In the genomic region with DNA sequence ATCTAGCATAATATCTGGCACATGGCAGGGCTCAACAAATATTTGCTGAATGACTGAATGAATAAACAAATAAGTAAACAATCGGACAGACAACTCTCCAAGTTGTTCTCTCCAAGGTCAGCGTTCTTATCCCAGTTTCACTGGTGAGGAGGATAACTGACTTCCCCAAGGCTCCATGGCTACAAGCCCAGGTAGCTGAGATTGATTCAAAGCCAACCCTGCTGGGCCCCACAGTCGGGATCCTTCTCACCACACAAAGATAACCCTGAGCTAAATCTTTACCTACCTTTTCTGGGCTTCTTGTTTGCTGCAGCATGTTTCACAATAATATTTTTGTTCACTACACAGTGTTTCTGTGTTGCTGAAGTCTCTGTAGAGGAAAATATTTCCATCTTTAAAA, we compare ENCODE assay signal across 22 cellular contexts. TPM values are rescaled to one million over a fixed set of nuclear protein-coding genes. Genes with fewer than 3 reads are reported as not detected.
DNase-seq lines count a peak whose midpoint lies in the region; ATAC-seq, FAIRE-seq and TF ChIP-seq lines count a peak whose summit lies in the region.
"Had no signal": no experiment of that assay in that cellular context is flagged by ENCODE, and none has a peak within 500 bp of the region (broad histone marks: within the 10 kb centered on the region; RNA-seq: fewer than 3 reads in every experiment).

No MANE protein-coding gene starts in this region.

- DNase-seq in GM23338 (ENCODE audit: low spot score) (no peak), amniotic epithelial cell (ENCODE audit: low read depth) (peak; percentile 10), left ventricle myocardium superior (peak; percentile 36), NCI-H226 (no peak), PC-9 (no peak), HTR-8/SVneo (ENCODE audit: insufficient read length, low spot score) (no peak)
- DNase-seq: CD4-positive, CD25-positive, alpha-beta regulatory T cell; COR-L47; DND-41; GOT3; Karpas-422; MG63; NCI-H1417 treated with DMSO at 0.1 percent for 48 hours; NCI-H187; NCI-H2107; NCI-H510A; SJCRH30 had no signal

- H3K36me3 ChIP-seq in GM23338 (ENCODE audit: insufficient read depth) (peaks cover 18% of the 10 kb centered on the region), PC-9 (ENCODE audit: low read depth) (no peaks in the 10 kb centered on the region)

- POLR2A ChIA-PET in PC-9 (lab: Charles Lee; ENCODE audit: unreplicated experiment): no interaction called here

- peaks cover 72% of the 10 kb centered on the region for H3K36me3 Mint-ChIP-seq in GM23338 (ENCODE audit: low read depth)

- H3F3A ChIP-seq in GM23338 (replicated peaks; ENCODE audit: low read depth) (no peaks in the 10 kb centered on the region), PC-9 (ENCODE audit: insufficient read depth, low read depth) (no peaks in the 10 kb centered on the region)

- ATAC-seq in GM23338: peak; percentile 23; the same call in 1 of the 3 replicates
- peak; percentile 57 for ATAC-seq in left ventricle myocardium superior
- ATAC-seq: HCT116, Panc1 had no signal

- no peak for TF ChIP-seq CTCF in 22Rv1 (IDR thresholded peaks at IDR 0.05)
- TF ChIP-seq CTCF in GM23338 (conservative IDR thresholded peaks at IDR 0.05; ENCODE audit: low read depth in 2 of 2): no peak
- no peak for TF ChIP-seq CTCF in PC-9 (conservative IDR thresholded peaks at IDR 0.05)

- H3K27ac Mint-ChIP-seq in GM23338: no peak overlapping the region
- H3K27ac Mint-ChIP-seq: CD4-positive, CD25-positive, alpha-beta regulatory T cell had no signal

- intact Hi-C loops in left ventricle myocardium superior (cut with micrococcal nuclease) (no loop called here), PC-9 (cut with micrococcal nuclease; ENCODE audit: unreplicated experiment) (no loop called here)

- H3K9me2 ChIP-seq in GM23338 (ENCODE audit: insufficient read depth) (no peaks in the 10 kb centered on the region), PC-9 (ENCODE audit: insufficient read depth) (no peaks in the 10 kb centered on the region)

- no peak overlapping the region for H3K4me3 Mint-ChIP-seq in GM23338
- H3K4me3 Mint-ChIP-seq: CD4-positive, CD25-positive, alpha-beta regulatory T cell had no signal

- H3K9me3 Mint-ChIP-seq in GM23338: no peaks in the 10 kb centered on the region

- FAIRE-seq in HTR-8/SVneo (lab: Jason Lieb, UNC): no peak
- FAIRE-seq: GM12891, GM18507 had no signal

- H3K79me2 ChIP-seq in GM23338 (replicated peaks; ENCODE audit: insufficient read depth): no peaks in the 10 kb centered on the region; the same call in 1 of the 2 replicates
- no peaks in the 10 kb centered on the region for H3K79me2 ChIP-seq in PC-9 (ENCODE audit: low read depth)

- CTCF ChIA-PET in PC-9 (lab: Charles Lee): no interaction called here

- H3K4me2 ChIP-seq in GM23338: no peak overlapping the region
- H3K4me2 ChIP-seq in PC-9: no peak overlapping the region

- H3K27me3 ChIP-seq in GM23338 (ENCODE audit: insufficient read depth) (no peaks in the 10 kb centered on the region), PC-9 (ENCODE audit: insufficient read depth, low read depth) (no peaks in the 10 kb centered on the region)
- H3K27me3 ChIP-seq: MG63, SJCRH30 had no signal

- no peaks in the 10 kb centered on the region for H3K4me1 ChIP-seq in GM23338 (ENCODE audit: insufficient read depth)
- no peaks in the 10 kb centered on the region for H3K4me1 ChIP-seq in PC-9 (replicated peaks; ENCODE audit: insufficient read depth)
- H3K4me1 ChIP-seq: SJCRH30 had no signal

- H2AFZ ChIP-seq in GM23338 (no peak overlapping the region), PC-9 (no peak overlapping the region)

- H3K4me3 ChIP-seq in GM23338 (no peak overlapping the region), PC-9 (no peak overlapping the region)
- H3K4me3 ChIP-seq: MG63, SJCRH30 had no signal

- H3K27me3 Mint-ChIP-seq in GM23338 (ENCODE audit: insufficient read depth, low read depth, poor library complexity): peaks cover 8% of the 10 kb centered on the region
- H3K27me3 Mint-ChIP-seq: CD4-positive, CD25-positive, alpha-beta regulatory T cell had no signal

- BruUV-seq in PC-9 (replicated peaks; lab: Mats Ljungman, UMichigan): no TSS peak

- H3K4me1 Mint-ChIP-seq in GM23338: peaks cover 8% of the 10 kb centered on the region; the same call in 2 of the 3 replicates
- H3K4me1 Mint-ChIP-seq: CD4-positive, CD25-positive, alpha-beta regulatory T cell had no signal

- H3K27ac ChIP-seq in 22Rv1: peak overlapping the region; percentile 19; the same call in 1 of the 2 replicates
- H3K27ac ChIP-seq in GM23338 (ENCODE audit: low read depth): no peak overlapping the region
- H3K27ac ChIP-seq in PC-9: no peak overlapping the region
- H3K27ac ChIP-seq: SJCRH30 had no signal

- no peaks in the 10 kb centered on the region for H3K9me3 ChIP-seq in PC-9 (ENCODE audit: insufficient read depth, low read depth)
- H3K9me3 ChIP-seq: MG63, SJCRH30 had no signal

- H4K20me1 ChIP-seq in GM23338 (replicated peaks; ENCODE audit: insufficient read depth) (0 out of 2 replicates have a peak, but pooled peaks cover 3% of the 10 kb centered on the region), PC-9 (ENCODE audit: insufficient read depth) (no peaks in the 10 kb centered on the region)

TF ChIP-seq in GM23338, 12 proteins besides CTCF, POLR2A, EP300 and RAD21 (continues in another document):
- TF ChIP-seq ETS1 (IDR thresholded peaks at IDR 0.05): no peak
- no peak for TF ChIP-seq ZNF462 (CRISPR knock-in tag; IDR thresholded peaks at IDR 0.05)
- no peak for TF ChIP-seq STAT1 (IDR thresholded peaks at IDR 0.05; ENCODE audit: unreplicated experiment)
- TF ChIP-seq POLR2AphosphoS5 (IDR thresholded peaks at IDR 0.05; ENCODE audit: low read depth): no peak
- TF ChIP-seq CREB1 (CRISPR knock-in tag; IDR thresholded peaks at IDR 0.05; ENCODE audit: low read depth): no peak

RNA-seq across cellular contexts. Expression of gene USP46, which starts 54.9 kb away (rescaled TPM):
- total RNA-seq in GM23338 (2014; rRNA removed; shearing (Covaris generic)): 40.5 and 41.1 TPM in 2 replicates
- 58.4 and 59.4 TPM in 2 replicates for polyA plus RNA-seq in GM23338 (2016; fragmentation: Nextera tagmentation; extraction: Ambion mirVana)
- total RNA-seq in left ventricle myocardium superior (61.1 TPM), PC-9 (2021) (13.8 and 17.1 TPM in 2 replicates)

Comparison
In these comparisons a context has a peak if more than half of its experiments do, and no peak if none do; other contexts are left out.
1. DNase-seq: peak in amniotic epithelial cell (single experiment) and left ventricle myocardium superior (single experiment); none in GM23338 (single experiment), NCI-H226 (single experiment), PC-9 (0 of 2) and HTR-8/SVneo (single experiment).